12 cellular contexts compared by ENCODE assay signal in the genomic region with DNA sequence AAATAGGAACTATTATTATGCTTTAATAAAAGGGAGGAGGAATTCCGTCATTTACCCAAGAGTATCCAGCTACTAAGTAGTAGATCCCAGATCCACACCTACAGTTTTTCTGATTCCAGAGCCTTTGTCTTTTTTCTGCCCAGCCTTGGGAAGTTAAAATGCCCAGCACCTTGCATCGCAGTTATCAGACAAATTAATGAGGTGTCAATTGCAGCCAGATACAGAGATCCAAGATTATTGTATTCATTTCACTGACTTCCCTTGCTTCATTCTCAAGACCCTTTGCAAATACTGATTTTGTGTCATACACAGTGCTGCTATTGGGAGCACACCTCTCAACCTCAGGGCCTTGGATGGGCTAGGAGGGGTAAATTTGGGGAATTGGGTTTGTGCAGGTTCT. TPM values are rescaled to one million over a fixed set of nuclear protein-coding genes. Genes with fewer than 3 reads are reported as not detected.
A peak's percentile ranks its signal among the peaks of the same experiment; 100 is the strongest.
DNase-seq lines count a peak whose midpoint lies in the region; ATAC-seq and TF ChIP-seq lines count a peak whose summit lies in the region.
"Had no signal": no experiment of that assay in that cellular context is flagged by ENCODE, and none has a peak within 500 bp of the region (broad histone marks: within the 10 kb centered on the region; RNA-seq: fewer than 3 reads in every experiment).

No MANE protein-coding gene starts in this region.

- H3K9me3 Mint-ChIP-seq in Calu3 (ENCODE audit: low read depth, unreplicated experiment) = no peaks in the 10 kb centered on the region

- intact Hi-C loops in Calu3 (cut with micrococcal nuclease; ENCODE audit: unreplicated experiment) = loop anchor here (5.0 to 10.0 kb wide), 4 partner anchors 86 to 472 kb away; no protein-coding TSS in a partner anchor

- H3K9ac ChIP-seq in SU-DHL-6 (ENCODE audit: low read length) = peak overlapping the region; percentile 50; the same call in 1 of the 2 replicates
- no peak overlapping the region for H3K9ac ChIP-seq in endocrine pancreas (ENCODE audit: control insufficient read depth, insufficient read depth, low read length)
- no peak overlapping the region for H3K9ac ChIP-seq in GM23248

- TF ChIP-seq CTCF in Calu3 (IDR thresholded peaks at IDR 0.05; ENCODE audit: unreplicated experiment) (no peak), SU-DHL-6 (IDR thresholded peaks at IDR 0.05; ENCODE audit: insufficient read depth, low read length, poor library complexity, severe bottlenecking) (no peak), neutrophil (IDR thresholded peaks at IDR 0.05) (no peak)

- H3K36me3 ChIP-seq in SU-DHL-6 (ENCODE audit: low read length) (no peaks in the 10 kb centered on the region), endocrine pancreas (ENCODE audit: control insufficient read depth, insufficient read depth, low read length) (no peaks in the 10 kb centered on the region), neutrophil (no peaks in the 10 kb centered on the region), GM23248 (ENCODE audit: low read depth) (no peaks in the 10 kb centered on the region)
- H3K36me3 ChIP-seq: pancreas, thyroid gland had no signal

- no peaks in the 10 kb centered on the region for H3K4me1 Mint-ChIP-seq in Calu3 (ENCODE audit: low read depth, unreplicated experiment)

- H3K27ac ChIP-seq in SU-DHL-6 (ENCODE audit: low read depth, low read length) = no peak overlapping the region
- peak overlapping the region; percentile 87 for H3K27ac ChIP-seq in neutrophil
- H3K27ac ChIP-seq in GM23248 = no peak overlapping the region

- 81 to 89% methylated on average over 2 of the region's 2 CpGs for WGBS in GM23248 (ENCODE audit: low coverage in 1 of 2, low lambda C conversion rate in 2 of 2, missing lambda C conversion rate in 2 of 2), 2 experiments

- H2AFZ ChIP-seq in SU-DHL-6 (ENCODE audit: low read depth, low read length, severe bottlenecking) (no peak overlapping the region), GM23248 (no peak overlapping the region; the same call in 1 of the 2 replicates)

- H3K9me2 ChIP-seq in SU-DHL-6 (replicated peaks; ENCODE audit: insufficient read depth, low read length) (no peaks in the 10 kb centered on the region), GM23248 (ENCODE audit: insufficient read depth) (no peaks in the 10 kb centered on the region)

- H3K9me3 ChIP-seq in SU-DHL-6 (ENCODE audit: insufficient read depth, low read length) = no peaks in the 10 kb centered on the region
- no peaks in the 10 kb centered on the region for H3K9me3 ChIP-seq in endocrine pancreas (ENCODE audit: control insufficient read depth, low read length)
- no peaks in the 10 kb centered on the region for H3K9me3 ChIP-seq in neutrophil
- no peaks in the 10 kb centered on the region for H3K9me3 ChIP-seq in GM23248 (ENCODE audit: low read depth)
- H3K9me3 ChIP-seq: pancreas, thyroid gland had no signal

- H3F3A ChIP-seq in SU-DHL-6 (ENCODE audit: insufficient read depth) = no peaks in the 10 kb centered on the region
- no peaks in the 10 kb centered on the region for H3F3A ChIP-seq in GM23248 (ENCODE audit: insufficient read depth)

- H3K4me3 ChIP-seq in SU-DHL-6 (ENCODE audit: insufficient read depth, low read length, poor library complexity, severe bottlenecking) (no peak overlapping the region), endocrine pancreas (ENCODE audit: control insufficient read depth, insufficient read depth, low read length) (peak overlapping the region; percentile 40), neutrophil (ENCODE audit: low read depth in 1 of 2, low read length in 1 of 2) (peak overlapping the region; percentile 93 to 94), GM23248 (no peak overlapping the region; the same call in 1 of the 2 replicates)

- H3K27ac Mint-ChIP-seq in Calu3 (ENCODE audit: unreplicated experiment) = no peak overlapping the region

- no peak for DNase-seq in Calu3
- no peak for DNase-seq in SKM-1 (lab: John Stamatoyannopoulos, UW; ENCODE audit: unreplicated experiment)
- DNase-seq in NCI-H1105 treated with DMSO at 0.1 percent for 48 hours (lab: John Stamatoyannopoulos, UW) = no peak
- DNase-seq in GM23248 = no peak
- DNase-seq: NCI-H446 had no signal

- H3K4me2 ChIP-seq in SU-DHL-6 (ENCODE audit: low read depth, low read length, poor library complexity, severe bottlenecking) (peak overlapping the region; percentile 54), GM23248 (ENCODE audit: unreplicated experiment) (no peak overlapping the region)

- in situ Hi-C loops in GM23248 (cut with MboI) = loop anchor here (10.0 kb wide), 1 partner anchor 102 kb away; no protein-coding TSS in a partner anchor

- H4K20me1 ChIP-seq in SU-DHL-6 (ENCODE audit: low read depth, low read length) (no peaks in the 10 kb centered on the region), GM23248 (ENCODE audit: insufficient read depth) (no peaks in the 10 kb centered on the region)

- CTCF ChIA-PET in Calu3 (lab: Charles Lee) = interaction anchor here (0.7 to 1.0 kb wide), 6 partner anchors 16 to 116 kb away, joined by 3 to 5 read pairs (median 4); no protein-coding TSS in a partner anchor

- H3K79me2 ChIP-seq in SU-DHL-6 (ENCODE audit: insufficient read depth, low read length) (no peaks in the 10 kb centered on the region), GM23248 (ENCODE audit: insufficient read depth) (no peaks in the 10 kb centered on the region)

- BruUV-seq in Calu3 (replicated peaks; lab: Mats Ljungman, UMichigan) = TSS peak; percentile 37

- H3K4me1 ChIP-seq in endocrine pancreas (ENCODE audit: control insufficient read depth, insufficient read depth, low read length) (no peaks in the 10 kb centered on the region), neutrophil (ENCODE audit: control insufficient read depth in 1 of 2, insufficient read depth in 1 of 2, low read depth in 1 of 2, low read length in 1 of 2) (peaks cover 52 to 53% of the 10 kb centered on the region in 2 experiments), GM23248 (ENCODE audit: insufficient read depth) (no peaks in the 10 kb centered on the region)
- H3K4me1 ChIP-seq: pancreas had no signal

- H3K27me3 Mint-ChIP-seq in Calu3 (ENCODE audit: unreplicated experiment) = peaks cover 4% of the 10 kb centered on the region

- no peak for ATAC-seq in HG02870 (IDR thresholded peaks at IDR 0.05; ENCODE audit: unreplicated experiment)

- no peaks in the 10 kb centered on the region for H3K27me3 ChIP-seq in SU-DHL-6 (ENCODE audit: low read length)
- no peaks in the 10 kb centered on the region for H3K27me3 ChIP-seq in endocrine pancreas (ENCODE audit: control insufficient read depth, insufficient read depth, low read length)
- H3K27me3 ChIP-seq in neutrophil = peaks cover 5% of the 10 kb centered on the region
- no peaks in the 10 kb centered on the region for H3K27me3 ChIP-seq in GM23248 (replicated peaks; ENCODE audit: insufficient read depth)
- H3K27me3 ChIP-seq: pancreas, thyroid gland had no signal

- H3K36me3 Mint-ChIP-seq in Calu3 (ENCODE audit: insufficient read depth, unreplicated experiment) = peaks cover 9% of the 10 kb centered on the region

- H3K4me3 Mint-ChIP-seq in Calu3 (ENCODE audit: low read depth, unreplicated experiment) = peak overlapping the region; percentile 84

RNA-seq across cellular contexts. Expression of a gene that starts 1.1 kb away (rescaled TPM):
- 1.5 and 2.1 TPM in 2 replicates for total RNA-seq in Calu3 (2022)
- total RNA-seq in GM23248 (2014; rRNA removed; shearing (Covaris generic)) = 1.5 and 1.6 TPM in 2 replicates
- polyA plus RNA-seq in GM23248 (2016; fragmentation: Nextera tagmentation; extraction: Ambion mirVana) = 1.1 and 2.1 TPM in 2 replicates
- total RNA-seq: M059J had no signal

RNA-seq across cellular contexts. Expression of a gene that starts 45.4 kb away (rescaled TPM):
- 0.22 TPM in 1 of 2 replicates, not detected in the other for total RNA-seq in Calu3 (2022)
- not detected in 2 replicates for total RNA-seq in GM23248 (2014; rRNA removed; shearing (Covaris generic))
- polyA plus RNA-seq in GM23248 (2016; fragmentation: Nextera tagmentation; extraction: Ambion mirVana) = 0.13 and 0.35 TPM in 2 replicates
- total RNA-seq: M059J had no signal

Comparison
In these comparisons a context has a peak if more than half of its experiments do, and no peak if none do; other contexts are left out.
1. H3K4me3 ChIP-seq: peak in endocrine pancreas (single experiment) and neutrophil (2 of 2); none in SU-DHL-6 (single experiment) and GM23248 (single experiment).